18 cellular contexts compared by ENCODE assay signal in the genomic region with DNA sequence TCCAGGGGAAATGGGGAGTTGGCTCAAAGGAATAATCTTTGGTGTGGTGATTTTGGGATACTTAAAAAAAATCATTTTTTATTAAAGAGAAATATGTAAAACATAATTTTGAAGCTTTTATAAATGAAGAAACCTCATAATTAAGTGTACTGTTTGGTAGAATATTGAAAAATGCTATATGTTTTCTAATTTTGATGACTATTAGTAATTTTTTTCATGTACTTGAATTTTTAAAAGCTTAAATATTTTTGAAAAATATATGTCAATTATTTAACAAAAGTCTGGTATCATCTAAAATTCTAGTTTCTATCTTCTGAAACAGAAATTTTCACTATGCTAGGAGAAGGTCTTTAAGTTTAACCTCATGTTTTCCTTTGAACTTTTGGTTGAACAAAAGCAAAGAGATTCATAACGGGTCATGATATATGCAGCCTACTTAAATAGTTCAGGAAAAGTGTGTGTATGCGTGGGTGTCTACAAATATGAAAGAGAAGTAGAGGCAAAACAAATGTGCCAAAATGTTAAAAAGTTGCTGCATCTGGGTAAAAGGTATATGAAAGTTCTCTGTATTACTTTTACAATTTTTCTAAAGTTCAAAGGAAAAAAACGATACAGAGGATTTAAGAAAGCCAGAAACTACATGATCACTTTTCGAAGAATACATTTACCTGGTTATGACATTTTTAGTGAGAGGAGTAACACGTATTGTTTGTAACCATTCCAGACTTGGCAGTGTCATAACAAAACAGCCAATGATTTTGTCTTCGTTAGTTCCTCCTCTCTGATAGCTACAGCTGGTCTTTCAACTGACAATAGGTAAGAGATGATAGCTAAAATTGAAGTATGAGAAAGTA.
"Had no signal": no experiment of that assay in that cellular context is flagged by ENCODE, and none has a peak within 500 bp of the region (broad histone marks: within the 10 kb centered on the region; RNA-seq: fewer than 3 reads in every experiment).

No MANE protein-coding gene starts in this region.

- DNase-seq: activated B cell treated with CpG ODN at 0.5 μM for 24 hours; activated CD4-positive, alpha-beta T cell treated with anti-CD3 and anti-CD28 coated beads, Interleukin-2, amount 10 ng/mL, durations not matched to agents 7 days and 5 days; activated CD8-positive, alpha-beta memory T cell treated with anti-CD3 and anti-CD28 coated beads, Interleukin-2, amount 10 ng/mL, durations not matched to agents 7 days and 5 days; adrenal gland; central memory CD4-positive, alpha-beta T cell; effector CD4-positive, alpha-beta T cell; gastrocnemius medialis; heart right ventricle; left ventricle myocardium superior; mesenchymal stem cell; nephron progenitor cell; psoas muscle; stimulated activated CD4-positive, alpha-beta T cell treated with anti-CD3 and anti-CD28 coated beads, Interleukin-12 subunit alpha, Interleukin-12 subunit beta, amount 100 ng/mL, for 4 hours had no signal

- H3K27ac Mint-ChIP-seq: activated B cell treated with CpG ODN at 0.5 μM for 24 hours; activated CD4-positive, alpha-beta T cell treated with anti-CD3 and anti-CD28 coated beads, Interleukin-2, amount 10 ng/mL, durations not matched to agents 7 days and 5 days; activated CD8-positive, alpha-beta memory T cell treated with anti-CD3 and anti-CD28 coated beads, Interleukin-2, amount 10 ng/mL, durations not matched to agents 7 days and 5 days; nephron progenitor cell; T-helper 1 cell treated with Interleukin-12 subunit alpha and Interleukin-12 subunit beta and Interleukin-4 antibody, amounts not matched to agents 30 μg/mL and 1 μg/mL, for 36 hours had no signal

- H3K4me1 Mint-ChIP-seq: activated B cell treated with CpG ODN at 0.5 μM for 24 hours, nephron progenitor cell had no signal

- ATAC-seq: activated CD8-positive, alpha-beta memory T cell treated with anti-CD3 and anti-CD28 coated beads, Interleukin-2, amount 10 ng/mL, durations not matched to agents 7 days and 5 days; gastrocnemius medialis; heart right ventricle; left ventricle myocardium superior; psoas muscle; sciatic nerve; SK-N-SH treated with all-trans-retinoic acid at 6 μM for 48 hours had no signal

- FAIRE-seq: keratinocyte, TTC549 had no signal

- H3K9me3 Mint-ChIP-seq: activated B cell treated with CpG ODN at 0.5 μM for 24 hours; activated CD4-positive, alpha-beta T cell treated with anti-CD3 and anti-CD28 coated beads, Interleukin-2, amount 10 ng/mL, durations not matched to agents 7 days and 5 days; nephron progenitor cell; T-helper 1 cell treated with Interleukin-12 subunit alpha and Interleukin-12 subunit beta and Interleukin-4 antibody, amounts not matched to agents 30 μg/mL and 1 μg/mL, for 36 hours had no signal

- H3K4me3 Mint-ChIP-seq: activated B cell treated with CpG ODN at 0.5 μM for 24 hours; activated CD4-positive, alpha-beta T cell treated with anti-CD3 and anti-CD28 coated beads, Interleukin-2, amount 10 ng/mL, durations not matched to agents 7 days and 5 days; activated CD8-positive, alpha-beta memory T cell treated with anti-CD3 and anti-CD28 coated beads, Interleukin-2, amount 10 ng/mL, durations not matched to agents 7 days and 5 days; nephron progenitor cell; T-helper 1 cell treated with Interleukin-12 subunit alpha and Interleukin-12 subunit beta and Interleukin-4 antibody, amounts not matched to agents 30 μg/mL and 1 μg/mL, for 36 hours had no signal

- H3K27me3 Mint-ChIP-seq: activated B cell treated with CpG ODN at 0.5 μM for 24 hours; activated CD4-positive, alpha-beta T cell treated with anti-CD3 and anti-CD28 coated beads, Interleukin-2, amount 10 ng/mL, durations not matched to agents 7 days and 5 days; activated CD8-positive, alpha-beta memory T cell treated with anti-CD3 and anti-CD28 coated beads, Interleukin-2, amount 10 ng/mL, durations not matched to agents 7 days and 5 days had no signal
